In the genomic region with DNA sequence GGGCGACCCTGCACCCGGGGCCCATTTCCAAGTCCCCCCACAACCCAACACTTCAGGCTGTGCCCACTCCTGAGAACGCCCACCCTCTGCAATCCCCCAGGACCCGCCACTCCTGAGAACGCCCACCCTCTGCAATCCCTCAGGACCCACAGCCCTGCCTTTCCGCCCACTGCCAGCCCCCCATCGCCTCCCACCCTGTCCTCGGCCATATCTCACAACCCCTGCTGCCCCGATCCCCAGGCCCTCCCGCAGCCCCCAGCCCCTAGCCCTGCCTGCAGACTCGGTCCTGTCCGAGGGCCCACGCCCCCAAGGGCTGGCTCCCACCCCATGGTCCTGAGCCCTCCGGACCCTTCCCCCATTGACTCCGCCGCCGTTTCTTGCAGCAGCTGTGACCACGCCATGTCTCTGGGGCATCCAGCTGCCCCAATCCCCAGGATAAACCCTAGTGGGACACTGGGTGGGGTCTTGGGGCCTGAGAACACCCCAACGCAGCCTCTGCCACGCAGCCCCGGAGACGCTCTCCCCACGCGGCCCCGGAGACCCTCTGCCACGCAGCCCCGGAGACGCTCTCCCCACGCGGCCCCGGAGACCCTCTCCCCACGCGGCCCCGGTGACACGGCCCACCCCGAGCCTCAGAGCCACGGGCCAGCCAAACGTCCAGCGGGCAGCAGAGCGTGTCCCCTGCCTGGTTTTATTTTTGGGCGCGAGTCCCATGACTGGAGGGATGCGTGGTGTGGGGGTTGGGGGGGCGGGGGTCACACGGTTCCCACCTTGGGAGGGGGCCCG, we compare ENCODE assay signal across 18 cellular contexts. TPM values are rescaled to one million over a fixed set of nuclear protein-coding genes. Genes with fewer than 3 reads are reported as not detected.
DNase-seq lines count a peak whose midpoint lies in the region; ATAC-seq and TF ChIP-seq lines count a peak whose summit lies in the region.
"Had no signal": no experiment of that assay in that cellular context is flagged by ENCODE, and none has a peak within 500 bp of the region (broad histone marks: within the 10 kb centered on the region; RNA-seq: fewer than 3 reads in every experiment).

No MANE protein-coding gene starts in this region.

- H3K4me3 Mint-ChIP-seq in chondrocyte (ENCODE audit: unreplicated experiment): no peak overlapping the region
- H3K4me3 Mint-ChIP-seq: GM23338, IgD-negative memory B cell had no signal

- H2AFZ ChIP-seq in smooth muscle cell (ENCODE audit: low read depth): no peak overlapping the region
- H2AFZ ChIP-seq: GM23338 had no signal

- no peak for TF ChIP-seq EP300 in stomach (IDR thresholded peaks at IDR 0.05)

- H3K27me3 ChIP-seq in stomach (no peaks in the 10 kb centered on the region), smooth muscle cell (ENCODE audit: low read depth) (no peaks in the 10 kb centered on the region)

- H3K9me3 ChIP-seq in HEK293 (ENCODE audit: control insufficient read depth, insufficient read depth, low read depth, low read length) (no peaks in the 10 kb centered on the region), stomach (no peaks in the 10 kb centered on the region), smooth muscle cell (replicated peaks; ENCODE audit: low read depth) (no peaks in the 10 kb centered on the region)

- peak; percentile 2 for ATAC-seq in omental fat pad (ENCODE audit: low FRiP score)
- ATAC-seq in GM21528 (IDR thresholded peaks at IDR 0.05; ENCODE audit: low FRiP score, unreplicated experiment): no peak

- H3K4me1 ChIP-seq in HEK293 (ENCODE audit: control insufficient read depth, insufficient read depth, low read length): 0 out of 2 replicates have a peak, but pooled peaks cover 2% of the 10 kb centered on the region
- peaks cover 27 to 76% (median 42%) of the 10 kb centered on the region in 4 donors for H3K4me1 ChIP-seq in stomach
- peaks cover 9% of the 10 kb centered on the region for H3K4me1 ChIP-seq in smooth muscle cell (ENCODE audit: low read depth)

- H3K27me3 Mint-ChIP-seq in chondrocyte (ENCODE audit: low read depth): no peaks in the 10 kb centered on the region
- H3K27me3 Mint-ChIP-seq: IgD-negative memory B cell had no signal

- H3K36me3 ChIP-seq in HEK293 (ENCODE audit: control insufficient read depth in 2 of 2, insufficient read depth in 1 of 2, low read length in 2 of 2) (peaks cover 0 to 9% of the 10 kb centered on the region in 2 experiments; a peak in 2 of 3 replicates), stomach (peaks cover 13 to 59% (median 45%) of the 10 kb centered on the region in 4 donors), smooth muscle cell (ENCODE audit: low read depth) (no peaks in the 10 kb centered on the region)

- no peak for TF ChIP-seq POLR2A in stomach (IDR thresholded peaks at IDR 0.05)

- CTCF ChIA-PET in HEK293 (lab: Yijun Ruan, JAX): interaction anchor here (0.6 kb wide), 1 partner anchor 360 kb away, joined by 3 read pairs; a partner anchor contains a TSS

- peaks cover 57% of the 10 kb centered on the region for H3K79me2 ChIP-seq in smooth muscle cell (ENCODE audit: low read depth)

- DNase-seq in chondrocyte (ENCODE audit: low spot score) (peak; percentile 89), omental fat pad (ENCODE audit: low spot score) (no peak), stomach (no peak), NCI-H69 (lab: John Stamatoyannopoulos, UW) (no peak), smooth muscle cell (lab: John Stamatoyannopoulos, UW; ENCODE audit: unreplicated experiment) (no peak), NCI-H345 treated with DMSO at 0.1 percent for 48 hours (lab: John Stamatoyannopoulos, UW; ENCODE audit: unreplicated experiment) (no peak)
- DNase-seq: C1 segment of cervical spinal cord; DMS 273 treated with DMSO at 0.1 percent for 48 hours; MV-4-11; NCI-H1436; NCI-H2081; NCI-H526; NK-92 treated with Interleukin-12 subunit alpha and Interleukin-12 subunit beta, amount 100 ng/mL, for 24 hours had no signal

- H3K36me3 Mint-ChIP-seq in chondrocyte (ENCODE audit: low read depth): no peaks in the 10 kb centered on the region
- H3K36me3 Mint-ChIP-seq: IgD-negative memory B cell had no signal

- no peak overlapping the region for H3K4me3 ChIP-seq in HEK293 (ENCODE audit: low read depth, low read length)
- H3K4me3 ChIP-seq in stomach: no peak overlapping the region
- no peak overlapping the region for H3K4me3 ChIP-seq in smooth muscle cell
- H3K4me3 ChIP-seq: GM23338, SK-N-MC had no signal

- no peak overlapping the region for H3K27ac ChIP-seq in HEK293 (ENCODE audit: extremely low read depth, low read depth, low read length)
- peak overlapping the region in 3 of 5 donors; percentile 88 to 93 (median 89) for H3K27ac ChIP-seq in stomach
- H3K27ac ChIP-seq in smooth muscle cell (ENCODE audit: low read depth): no peak overlapping the region
- H3K27ac ChIP-seq: SK-N-MC had no signal

- intact Hi-C loops in stomach (cut with DNase I; ENCODE audit: low total_unique reads): no loop called here

- no peak overlapping the region for H3K27ac Mint-ChIP-seq in chondrocyte (ENCODE audit: unreplicated experiment)
- H3K27ac Mint-ChIP-seq: GM23338, IgD-negative memory B cell had no signal

- POLR2A ChIA-PET in HEK293 (lab: Yijun Ruan, JAX): no interaction called here

- no peaks in the 10 kb centered on the region for H3K9me3 Mint-ChIP-seq in chondrocyte (ENCODE audit: low read depth)
- H3K9me3 Mint-ChIP-seq: GM23338, IgD-negative memory B cell had no signal

- no peak for TF ChIP-seq CTCF in HEK293 (tag by site-specific recombination; IDR thresholded peaks at IDR 0.05)
- TF ChIP-seq CTCF in chondrocyte (IDR thresholded peaks at IDR 0.05): no peak
- no peak for TF ChIP-seq CTCF in omental fat pad (IDR thresholded peaks at IDR 0.05)
- no peak for TF ChIP-seq CTCF in stomach (IDR thresholded peaks at IDR 0.05)
- no peak for TF ChIP-seq CTCF in smooth muscle cell (IDR thresholded peaks at IDR 0.05; ENCODE audit: borderline replicate concordance, insufficient read depth, poor library complexity, severe bottlenecking)

- peaks cover 14% of the 10 kb centered on the region for H3K4me1 Mint-ChIP-seq in chondrocyte (ENCODE audit: low read depth)

- H3F3A ChIP-seq in smooth muscle cell (ENCODE audit: low read depth): peaks cover 6% of the 10 kb centered on the region

- no peak overlapping the region for H3K9ac ChIP-seq in smooth muscle cell (ENCODE audit: low read depth)

- H4K20me1 ChIP-seq in smooth muscle cell (ENCODE audit: low read depth): peaks cover 59% of the 10 kb centered on the region

- 91 to 94% (median 93%) methylated on average over 39 to 46 of the region's 46 CpGs for WGBS in stomach, 5 donors
- 97% methylated on average over 19 of the region's 46 CpGs for WGBS in smooth muscle cell (ENCODE audit: low lambda C conversion rate)

- no peak overlapping the region for H3K4me2 ChIP-seq in smooth muscle cell
- H3K4me2 ChIP-seq: GM23338 had no signal

TF ChIP-seq in HEK293, 187 proteins besides CTCF, POLR2A, EP300 and RAD21:
- TF ChIP-seq EGR2 (tag by site-specific recombination; IDR thresholded peaks at IDR 0.05; ENCODE audit: low read depth): peak; percentile 64
- TF ChIP-seq ZBTB8A (tag by site-specific recombination; IDR thresholded peaks at IDR 0.05): no peak
- peak; percentile 71 for TF ChIP-seq ZFHX2 (tag by site-specific recombination; conservative IDR thresholded peaks at IDR 0.05)

RNA-seq across cellular contexts. Expression of a gene that starts 17.0 kb away (rescaled TPM):
- total RNA-seq in chondrocyte (25.9 to 46.0 TPM (median 45.6 TPM) in 3 replicates), omental fat pad (100 to 1,000 TPM in 1 of 4 donors, 10 to 100 TPM in 3; 33.1 to 208 (median 61.9) TPM), stomach (10 to 100 TPM; 19.3 to 74.7 (median 63.5) TPM), smooth muscle cell (16.4 and 18.1 TPM in 2 replicates)
- polyA plus RNA-seq in stomach (10 to 100 TPM; 16.3 to 36.1 (median 23.6) TPM), smooth muscle cell (17.6 and 20.9 TPM in 2 replicates)

RNA-seq across cellular contexts. Expression of a gene that starts 48.6 kb away (rescaled TPM):
- total RNA-seq in chondrocyte (41.1 to 44.5 TPM (median 42.3 TPM) in 3 replicates), omental fat pad (10 to 100 TPM; 38.0 to 48.4 (median 44.2) TPM), stomach (100 to 1,000 TPM in 1 of 5 donors, 10 to 100 TPM in 4; 55.1 to 368 (median 82.3) TPM), smooth muscle cell (23.6 and 29.3 TPM in 2 replicates)
- polyA plus RNA-seq in stomach (10 to 100 TPM; 43.1 to 65.3 (median 48.8) TPM), smooth muscle cell (62.3 and 79.7 TPM in 2 replicates)

RNA-seq across cellular contexts. Expression of a gene that starts 53.2 kb away (rescaled TPM):
- total RNA-seq in chondrocyte: 240 to 246 TPM (median 245 TPM) in 3 replicates
- total RNA-seq in omental fat pad: 1,000 to 10,000 TPM in 1 of 4 donors, 100 to 1,000 TPM in 3; 429 to 1,640 (median 892) TPM
- 100 to 1,000 TPM in 4 of 5 donors, 10 to 100 TPM in 1; 90.0 to 710 (median 158) TPM for total RNA-seq in stomach
- 100 to 1,000 TPM; 433 to 532 (median 509) TPM for polyA plus RNA-seq in stomach
- total RNA-seq in smooth muscle cell: 319 and 325 TPM in 2 replicates
- polyA plus RNA-seq in smooth muscle cell: 441 and 450 TPM in 2 replicates

Comparison
In these comparisons a context has a peak if more than half of its experiments do, and no peak if none do; other contexts are left out.
1. H3K27ac ChIP-seq: peak in stomach (3 of 5); none in HEK293 (single experiment) and smooth muscle cell (single experiment).